Comparison of ENCODE assay signal across 12 cellular contexts in genomic region chr22:32752868-32753520, GRCh38. TPM values are rescaled to one million over a fixed set of nuclear protein-coding genes. Genes with fewer than 3 reads are reported as not detected.
DNase-seq lines count a peak whose midpoint lies in the region; ATAC-seq and TF ChIP-seq lines count a peak whose summit lies in the region.
"Had no signal": no experiment of that assay in that cellular context is flagged by ENCODE, and none has a peak within 500 bp of the region (broad histone marks: within the 10 kb centered on the region; RNA-seq: fewer than 3 reads in every experiment).

No MANE protein-coding gene starts in this region.

- ATAC-seq in psoas muscle: peak; percentile 34 to 70 (median 54)
- ATAC-seq: Panc1, T-cell had no signal

- H3K27ac ChIP-seq in BLaER1: no peak overlapping the region
- H3K27ac ChIP-seq in psoas muscle: no peak overlapping the region

- H3K36me3 ChIP-seq in BLaER1: no peaks in the 10 kb centered on the region
- no peaks in the 10 kb centered on the region for H3K36me3 ChIP-seq in psoas muscle (ENCODE audit: insufficient read depth in 1 of 2, low read depth in 1 of 2)

- DNase-seq in NB4 (ENCODE audit: low read depth) (peak; percentile 40), fibroblast of the conjunctiva (ENCODE audit: low read depth) (peak; percentile 18), psoas muscle (peak; percentile 59 to 76), OCI-M1 (lab: John Stamatoyannopoulos, UW) (no peak), NCI-H2029 (lab: John Stamatoyannopoulos, UW) (no peak)
- no peak for DNase-seq in NK-92 treated with Interleukin-12 subunit alpha and Interleukin-12 subunit beta, amount 100 ng/mL, for 24 hours (lab: John Stamatoyannopoulos, UW)
- no peak for DNase-seq in stimulated activated CD4-positive, alpha-beta T cell treated with anti-CD3 and anti-CD28 coated beads, Interleukin-1b, Interleukin-23, amount 100 ng/mL, for 48 hours
- DNase-seq: activated CD4-positive, alpha-beta T cell treated with anti-CD3 and anti-CD28 coated beads for 4 hours; T-cell had no signal

- intact Hi-C loops in psoas muscle (cut with DNase I): no loop called here

- H3K4me3 ChIP-seq in BLaER1 (no peak overlapping the region), NB4 (ENCODE audit: low read depth, low read length) (no peak overlapping the region), psoas muscle (no peak overlapping the region)

- no peaks in the 10 kb centered on the region for H4K20me1 ChIP-seq in BLaER1

- TF ChIP-seq CTCF in NB4 (IDR thresholded peaks at IDR 0.05; ENCODE audit: low read depth, low read length) (no peak), psoas muscle (IDR thresholded peaks at IDR 0.05) (no peak)

- TF ChIP-seq POLR2A in NB4 (IDR thresholded peaks at IDR 0.05; ENCODE audit: extremely low read depth, insufficient read length): no peak

- H3K4me2 ChIP-seq in BLaER1: peak overlapping the region; percentile 67

- 61 to 65% (median 64%) methylated on average over 10 of the region's 10 CpGs for WGBS in psoas muscle, 3 donors

- H3K27me3 ChIP-seq in BLaER1 (no peaks in the 10 kb centered on the region), psoas muscle (ENCODE audit: insufficient read depth in 3 of 3, low read length in 2 of 3) (peaks cover 0 to 1% (median 0%) of the 10 kb centered on the region in 3 donors)

- no peaks in the 10 kb centered on the region for H3K9me3 ChIP-seq in BLaER1
- no peaks in the 10 kb centered on the region for H3K9me3 ChIP-seq in psoas muscle

- H3K9ac ChIP-seq in BLaER1: no peak overlapping the region

- H3K4me1 ChIP-seq in BLaER1: peaks cover 16% of the 10 kb centered on the region
- H3K4me1 ChIP-seq in psoas muscle: peaks cover 4% of the 10 kb centered on the region

RNA-seq across cellular contexts. Expression of gene TIMP3, which starts 48.5 kb away (rescaled TPM):
- 100 to 1,000 TPM in 2 of 4 donors, 10 to 100 TPM in 2; 65.0 to 160 (median 92.5) TPM for total RNA-seq in psoas muscle
- polyA plus RNA-seq in psoas muscle: 10 to 100 TPM; 58.6 to 80.7 (median 65.0) TPM
- total RNA-seq: activated T-helper 17 cell treated with anti-CD3 and anti-CD28 coated beads, Interleukin-2, amount 50 U/mL, for 72 hours had no signal

Comparison
In these comparisons a context has a peak if more than half of its experiments do, and no peak if none do; other contexts are left out.
1. DNase-seq: peak in NB4 (single experiment), fibroblast of the conjunctiva (single experiment) and psoas muscle (2 of 2); none in NK-92 treated with Interleukin-12 subunit alpha and Interleukin-12 subunit beta, amount 100 ng/mL, for 24 hours (single experiment), OCI-M1 (single experiment), stimulated activated CD4-positive, alpha-beta T cell treated with anti-CD3 and anti-CD28 coated beads, Interleukin-1b, Interleukin-23, amount 100 ng/mL, for 48 hours (single experiment) and NCI-H2029 (single experiment).